25 cellular contexts compared by ENCODE assay signal in genomic region chr1:116185161-116185701, GRCh38.
"Had no signal": no experiment of that assay in that cellular context is flagged by ENCODE, and none has a peak within 500 bp of the region (broad histone marks: within the 10 kb centered on the region; RNA-seq: fewer than 3 reads in every experiment).

No MANE protein-coding gene starts in this region.

- H3K27ac Mint-ChIP-seq: activated CD4-positive, alpha-beta T cell treated with anti-CD3 and anti-CD28 coated beads for 36 hours; activated CD8-positive, alpha-beta memory T cell treated with anti-CD3 and anti-CD28 coated beads, Interleukin-2, amount 10 ng/mL, durations not matched to agents 7 days and 5 days; activated CD8-positive, alpha-beta T cell treated with anti-CD3 and anti-CD28 coated beads, Interleukin-2, amount 10 ng/mL, durations not matched to agents 7 days and 5 days; activated naive CD4-positive, alpha-beta T cell treated with anti-CD3 and anti-CD28 coated beads, Interleukin-2, amount 50 U/mL, for 72 hours; immature natural killer cell; nephron; progenitor cell of endocrine pancreas; T-helper 2 cell treated with Interferon-gamma antibody and Interleukin-4, amounts not matched to agents 5 μg/mL and 100 μg/mL, for 36 hours had no signal

- H3K27ac ChIP-seq: breast epithelium, gastroesophageal sphincter, ovary, transverse colon had no signal

- H3K9me3 Mint-ChIP-seq: activated naive CD4-positive, alpha-beta T cell treated with anti-CD3 and anti-CD28 coated beads, Interleukin-2, amount 50 U/mL, for 72 hours; central memory CD8-positive, alpha-beta T cell; immature natural killer cell; T-helper 2 cell treated with Interferon-gamma antibody and Interleukin-4, amounts not matched to agents 5 μg/mL and 100 μg/mL, for 36 hours had no signal

- H3K36me3 ChIP-seq: breast epithelium, gastroesophageal sphincter, ovary, transverse colon had no signal

- DNase-seq: activated CD4-positive, alpha-beta T cell treated with anti-CD3 and anti-CD28 coated beads for 36 hours; activated CD4-positive, CD25-positive, alpha-beta regulatory T cell; activated CD8-positive, alpha-beta memory T cell treated with anti-CD3 and anti-CD28 coated beads, Interleukin-2, amount 10 ng/mL, durations not matched to agents 7 days and 5 days; activated CD8-positive, alpha-beta T cell treated with anti-CD3 and anti-CD28 coated beads, Interleukin-2, amount 10 ng/mL, durations not matched to agents 7 days and 5 days; activated naive CD4-positive, alpha-beta T cell; activated T-cell treated with anti-CD3 and anti-CD28 coated beads, Interleukin-2, amount 50 U/mL, for 48 hours; dermis blood vessel endothelial cell; effector CD4-positive, alpha-beta T cell; hypothalamus; immature natural killer cell; kidney; ovary; retina; stimulated activated CD4-positive, alpha-beta T cell treated with anti-CD3 and anti-CD28 coated beads, Interleukin-2, amount 100 ng/mL, for 48 hours; stimulated activated naive CD4-positive, alpha-beta T cell treated with Interleukin-2 at 50 U/mL for 16 hours; T-helper 1 cell; transverse colon had no signal

- H3K9me3 ChIP-seq: breast epithelium, gastroesophageal sphincter, ovary, transverse colon had no signal

- H3K4me1 ChIP-seq: breast epithelium, gastroesophageal sphincter had no signal

- H3K4me1 Mint-ChIP-seq: activated CD4-positive, alpha-beta T cell treated with anti-CD3 and anti-CD28 coated beads for 36 hours; activated CD8-positive, alpha-beta memory T cell treated with anti-CD3 and anti-CD28 coated beads, Interleukin-2, amount 10 ng/mL, durations not matched to agents 7 days and 5 days; central memory CD8-positive, alpha-beta T cell; immature natural killer cell; nephron had no signal

- H3K4me3 Mint-ChIP-seq: activated CD4-positive, alpha-beta T cell treated with anti-CD3 and anti-CD28 coated beads for 36 hours; activated CD8-positive, alpha-beta memory T cell treated with anti-CD3 and anti-CD28 coated beads, Interleukin-2, amount 10 ng/mL, durations not matched to agents 7 days and 5 days; activated CD8-positive, alpha-beta T cell treated with anti-CD3 and anti-CD28 coated beads, Interleukin-2, amount 10 ng/mL, durations not matched to agents 7 days and 5 days; central memory CD8-positive, alpha-beta T cell; immature natural killer cell; nephron; T-helper 2 cell treated with Interferon-gamma antibody and Interleukin-4, amounts not matched to agents 5 μg/mL and 100 μg/mL, for 36 hours had no signal

- H3K36me3 Mint-ChIP-seq: activated CD8-positive, alpha-beta memory T cell treated with anti-CD3 and anti-CD28 coated beads, Interleukin-2, amount 10 ng/mL, durations not matched to agents 7 days and 5 days; activated naive CD4-positive, alpha-beta T cell treated with anti-CD3 and anti-CD28 coated beads, Interleukin-2, amount 50 U/mL, for 72 hours; immature natural killer cell had no signal

- H3K27me3 ChIP-seq: breast epithelium, ovary, transverse colon had no signal

- H3K4me3 ChIP-seq: breast epithelium, gastroesophageal sphincter, ovary, transverse colon had no signal

- ATAC-seq: activated CD4-positive, alpha-beta T cell treated with anti-CD3 and anti-CD28 coated beads for 36 hours; activated CD8-positive, alpha-beta memory T cell treated with anti-CD3 and anti-CD28 coated beads, Interleukin-2, amount 10 ng/mL, durations not matched to agents 7 days and 5 days; activated CD8-positive, alpha-beta T cell treated with anti-CD3 and anti-CD28 coated beads, Interleukin-2, amount 10 ng/mL, durations not matched to agents 7 days and 5 days; activated naive CD4-positive, alpha-beta T cell treated with anti-CD3 and anti-CD28 coated beads, Interleukin-2, amount 50 U/mL, for 72 hours; gastroesophageal sphincter; left lobe of liver had no signal
